23 cellular contexts compared by ENCODE assay signal in genomic region chr5:101580591-101580990, GRCh38.
"Had no signal": no experiment of that assay in that cellular context is flagged by ENCODE, and none has a peak within 500 bp of the region (broad histone marks: within the 10 kb centered on the region; RNA-seq: fewer than 3 reads in every experiment).

No MANE protein-coding gene starts in this region.

- ATAC-seq: activated CD8-positive, alpha-beta memory T cell treated with anti-CD3 and anti-CD28 coated beads, Interleukin-2, amount 10 ng/mL, durations not matched to agents 7 days and 5 days; activated CD8-positive, alpha-beta T cell treated with anti-CD3 and anti-CD28 coated beads for 36 hours; activated naive CD8-positive, alpha-beta T cell treated with anti-CD3 and anti-CD28 coated beads, Interleukin-2, amount 50 U/mL, for 24 hours; gastrocnemius medialis; heart right ventricle; left lobe of liver; naive thymus-derived CD4-positive, alpha-beta T cell had no signal

- H3K27ac ChIP-seq: brain microvascular endothelial cell, gastrocnemius medialis, heart right ventricle, neural progenitor cell, thyroid gland, WERI-Rb-1 had no signal

- H3K9me3 ChIP-seq: gastrocnemius medialis, thyroid gland had no signal

- H3K27me3 ChIP-seq: brain microvascular endothelial cell, gastrocnemius medialis, heart right ventricle, neural progenitor cell, thyroid gland had no signal

- H3K4me1 ChIP-seq: gastrocnemius medialis, heart right ventricle, neural progenitor cell, thyroid gland had no signal

- DNase-seq: activated CD4-positive, alpha-beta T cell treated with anti-CD3 and anti-CD28 coated beads, Interleukin-2, amount 10 ng/mL, durations not matched to agents 7 days and 5 days; activated CD4-positive, CD25-positive, alpha-beta regulatory T cell treated with anti-CD3 and anti-CD28 coated beads, Interleukin-2, amount 50 U/mL, for 72 hours; activated CD8-positive, alpha-beta memory T cell treated with anti-CD3 and anti-CD28 coated beads, Interleukin-2, amount 10 ng/mL, durations not matched to agents 7 days and 5 days; activated CD8-positive, alpha-beta T cell treated with anti-CD3 and anti-CD28 coated beads for 36 hours; activated gamma-delta T cell; activated naive CD4-positive, alpha-beta T cell treated with anti-CD3 and anti-CD28 coated beads, Interleukin-2, amount 50 U/mL, for 16 hours; activated naive CD8-positive, alpha-beta T cell treated with anti-CD3 and anti-CD28 coated beads, Interleukin-2, amount 50 U/mL, for 24 hours; activated T-cell treated with anti-CD3 and anti-CD28 coated beads for 4 hours; brain microvascular endothelial cell; central memory CD4-positive, alpha-beta T cell; dermis blood vessel endothelial cell; effector CD8-positive, alpha-beta T cell; gastrocnemius medialis; heart right ventricle; naive thymus-derived CD4-positive, alpha-beta T cell; stimulated activated CD4-positive, alpha-beta T cell treated with anti-CD3 and anti-CD28 coated beads, Interleukin-12 subunit alpha, Interleukin-12 subunit beta, amount 100 ng/mL, for 4 hours; stimulated activated CD4-positive, alpha-beta T cell treated with anti-CD3 and anti-CD28 coated beads, Interleukin-1b, Interleukin-23, amount 100 ng/mL, for 48 hours; substantia nigra; thyroid gland; WERI-Rb-1 had no signal

- H3K36me3 ChIP-seq: brain microvascular endothelial cell, gastrocnemius medialis, heart right ventricle, neural progenitor cell, thyroid gland, WERI-Rb-1 had no signal

- H3K4me3 ChIP-seq: gastrocnemius medialis, heart right ventricle, lung, neural progenitor cell, thyroid gland had no signal
